In genomic region chr17:55391244-55391757, GRCh38 we compare ENCODE assay signal across 19 cellular contexts. TPM values are rescaled to one million over a fixed set of nuclear protein-coding genes. Genes with fewer than 3 reads are reported as not detected.
A peak's percentile ranks its signal among the peaks of the same experiment; 100 is the strongest.
DNase-seq lines count a peak whose midpoint lies in the region; ATAC-seq, FAIRE-seq and TF ChIP-seq lines count a peak whose summit lies in the region.
"Had no signal": no experiment of that assay in that cellular context is flagged by ENCODE, and none has a peak within 500 bp of the region (broad histone marks: within the 10 kb centered on the region; RNA-seq: fewer than 3 reads in every experiment).

No MANE protein-coding gene starts in this region.

- intact Hi-C loops in activated CD8-positive, alpha-beta T cell treated with anti-CD3 and anti-CD28 coated beads for 36 hours (cut with micrococcal nuclease), result no loop called here
- intact Hi-C loops in head of caudate nucleus (cut with DNase I), result no loop called here
- intact Hi-C loops in lower leg skin (cut with DNase I; ENCODE audit: low total_unique reads), result no loop called here
- intact Hi-C loops in prostate gland (cut with DNase I), result no loop called here

- WGBS in lower leg skin, 2 donors, result 85 to 98% methylated on average over 4 of the region's 4 CpGs
- WGBS in prostate gland, result 97% methylated on average over 4 of the region's 4 CpGs

- TF ChIP-seq POLR2A in lower leg skin (IDR thresholded peaks at IDR 0.05) (no peak), prostate gland (IDR thresholded peaks at IDR 0.05) (no peak)

- POLR2A ChIA-PET in activated CD8-positive, alpha-beta T cell treated with anti-CD3 and anti-CD28 coated beads, Interleukin-2, amount 10 ng/mL, durations not matched to agents 7 days and 5 days (lab: Charles Lee), result no interaction called here
- POLR2A ChIA-PET in activated CD8-positive, alpha-beta T cell treated with anti-CD3 and anti-CD28 coated beads for 36 hours (lab: Charles Lee), result no interaction called here

- ATAC-seq in activated CD8-positive, alpha-beta T cell treated with anti-CD3 and anti-CD28 coated beads, Interleukin-2, amount 10 ng/mL, durations not matched to agents 7 days and 5 days, result no peak
- no peak for ATAC-seq in activated CD8-positive, alpha-beta T cell treated with anti-CD3 and anti-CD28 coated beads for 36 hours
- ATAC-seq: PC-3 had no signal

- peak overlapping the region; percentile 67 for H3K27ac ChIP-seq in subcutaneous abdominal adipose tissue (ENCODE audit: low read depth, low read length)
- H3K27ac ChIP-seq in prostate gland, result no peak overlapping the region
- H3K27ac ChIP-seq: BLaER1 treated with 17β-estradiol and CSF1 and Interleukin-3, amounts not matched to agents 10 nM and 100 nM; SJSA1 had no signal

- peak; percentile 14 for FAIRE-seq in GM19239 (lab: Jason Lieb, UNC)

- TF ChIP-seq CTCF in activated CD8-positive, alpha-beta T cell treated with anti-CD3 and anti-CD28 coated beads for 36 hours (IDR thresholded peaks at IDR 0.05), result no peak
- TF ChIP-seq CTCF in lower leg skin (IDR thresholded peaks at IDR 0.05) (no peak), prostate gland (IDR thresholded peaks at IDR 0.05) (no peak)

- H3K36me3 ChIP-seq in subcutaneous abdominal adipose tissue (ENCODE audit: control insufficient read depth in 5 of 5, insufficient read depth in 5 of 5, low read length in 5 of 5), result peaks cover 13 to 31% (median 20%) of the 10 kb centered on the region in 5 donors
- H3K36me3 ChIP-seq in prostate gland, result no peaks in the 10 kb centered on the region

- no peaks in the 10 kb centered on the region for H3K4me1 Mint-ChIP-seq in activated CD8-positive, alpha-beta T cell treated with anti-CD3 and anti-CD28 coated beads, Interleukin-2, amount 10 ng/mL, durations not matched to agents 7 days and 5 days (ENCODE audit: low read depth)
- no peaks in the 10 kb centered on the region for H3K4me1 Mint-ChIP-seq in activated CD8-positive, alpha-beta T cell treated with anti-CD3 and anti-CD28 coated beads for 36 hours (ENCODE audit: low read depth)

- no peaks in the 10 kb centered on the region for H3K27me3 Mint-ChIP-seq in activated CD8-positive, alpha-beta T cell treated with anti-CD3 and anti-CD28 coated beads, Interleukin-2, amount 10 ng/mL, durations not matched to agents 7 days and 5 days (ENCODE audit: low read depth)
- H3K27me3 Mint-ChIP-seq in activated CD8-positive, alpha-beta T cell treated with anti-CD3 and anti-CD28 coated beads for 36 hours, result no peaks in the 10 kb centered on the region

- peaks cover 0 to 49% (median 26%) of the 10 kb centered on the region in 5 donors for H3K4me1 ChIP-seq in subcutaneous abdominal adipose tissue (ENCODE audit: control insufficient read depth in 5 of 5, insufficient read depth in 5 of 5, low read length in 5 of 5)
- H3K4me1 ChIP-seq in prostate gland (replicated peaks), result no peaks in the 10 kb centered on the region
- H3K4me1 ChIP-seq: HAP-1, SJSA1 had no signal

- H3K9me3 Mint-ChIP-seq in activated CD8-positive, alpha-beta T cell treated with anti-CD3 and anti-CD28 coated beads, Interleukin-2, amount 10 ng/mL, durations not matched to agents 7 days and 5 days (ENCODE audit: insufficient read depth), result no peaks in the 10 kb centered on the region
- no peaks in the 10 kb centered on the region for H3K9me3 Mint-ChIP-seq in activated CD8-positive, alpha-beta T cell treated with anti-CD3 and anti-CD28 coated beads for 36 hours

- no peak for DNase-seq in activated CD8-positive, alpha-beta T cell treated with anti-CD3 and anti-CD28 coated beads, Interleukin-2, amount 10 ng/mL, durations not matched to agents 7 days and 5 days
- no peak for DNase-seq in activated CD8-positive, alpha-beta T cell treated with anti-CD3 and anti-CD28 coated beads for 36 hours
- DNase-seq in GM19239 (ENCODE audit: insufficient read length, low spot score) (no peak), head of caudate nucleus (peak in 36 of 42 donors; percentile 6 to 74 (median 30)), RPMI8226 (no peak), lower leg skin (ENCODE audit: low spot score in 2 of 2) (no peak), prostate gland (ENCODE audit: low spot score) (no peak)
- DNase-seq: GF-D8; KBM-7; MV-4-11; NCI-H1417; NCI-H187 treated with DMSO at 0.1 percent for 48 hours; NCI-H526 treated with DMSO at 0.1 percent for 48 hours; NK-92 treated with Interleukin-12 subunit alpha and Interleukin-12 subunit beta, amount 100 ng/mL, for 24 hours; PC-3 had no signal

- no peak overlapping the region for H3K9ac ChIP-seq in subcutaneous abdominal adipose tissue (ENCODE audit: low read length in 5 of 5)
- H3K9ac ChIP-seq: BLaER1 treated with 17β-estradiol and CSF1 and Interleukin-3, amounts not matched to agents 10 nM and 100 nM had no signal

- H3K27ac Mint-ChIP-seq in activated CD8-positive, alpha-beta T cell treated with anti-CD3 and anti-CD28 coated beads, Interleukin-2, amount 10 ng/mL, durations not matched to agents 7 days and 5 days, result peak overlapping the region; percentile 1
- H3K27ac Mint-ChIP-seq in activated CD8-positive, alpha-beta T cell treated with anti-CD3 and anti-CD28 coated beads for 36 hours, result no peak overlapping the region

- H3K9me3 ChIP-seq in subcutaneous abdominal adipose tissue (ENCODE audit: control insufficient read depth in 5 of 5, low read length in 5 of 5) (no peaks in the 10 kb centered on the region), prostate gland (no peaks in the 10 kb centered on the region)
- H3K9me3 ChIP-seq: BLaER1 treated with 17β-estradiol and CSF1 and Interleukin-3, amounts not matched to agents 10 nM and 100 nM; HAP-1; SJSA1 had no signal

- CTCF ChIA-PET in activated CD8-positive, alpha-beta T cell treated with anti-CD3 and anti-CD28 coated beads, Interleukin-2, amount 10 ng/mL, durations not matched to agents 7 days and 5 days (lab: Charles Lee), result no interaction called here
- CTCF ChIA-PET in activated CD8-positive, alpha-beta T cell treated with anti-CD3 and anti-CD28 coated beads for 36 hours (lab: Charles Lee), result interaction anchor here (1.3 to 1.6 kb wide), 2 partner anchors 30 to 123 kb away, joined by 3 read pairs; no protein-coding TSS in a partner anchor

- H3K36me3 Mint-ChIP-seq in activated CD8-positive, alpha-beta T cell treated with anti-CD3 and anti-CD28 coated beads, Interleukin-2, amount 10 ng/mL, durations not matched to agents 7 days and 5 days (ENCODE audit: low read depth), result peaks cover 35% of the 10 kb centered on the region
- peaks cover 13% of the 10 kb centered on the region for H3K36me3 Mint-ChIP-seq in activated CD8-positive, alpha-beta T cell treated with anti-CD3 and anti-CD28 coated beads for 36 hours (ENCODE audit: low read depth)

- H3K4me3 Mint-ChIP-seq in activated CD8-positive, alpha-beta T cell treated with anti-CD3 and anti-CD28 coated beads, Interleukin-2, amount 10 ng/mL, durations not matched to agents 7 days and 5 days, result no peak overlapping the region
- H3K4me3 Mint-ChIP-seq in activated CD8-positive, alpha-beta T cell treated with anti-CD3 and anti-CD28 coated beads for 36 hours, result no peak overlapping the region

- H3K27me3 ChIP-seq in subcutaneous abdominal adipose tissue (ENCODE audit: control insufficient read depth in 5 of 5, insufficient read depth in 4 of 5, low read length in 5 of 5), result no peaks in the 10 kb centered on the region
- no peaks in the 10 kb centered on the region for H3K27me3 ChIP-seq in prostate gland (replicated peaks; ENCODE audit: insufficient read depth)
- H3K27me3 ChIP-seq: BLaER1 treated with 17β-estradiol and CSF1 and Interleukin-3, amounts not matched to agents 10 nM and 100 nM; SJSA1 had no signal

- H3K4me3 ChIP-seq in subcutaneous abdominal adipose tissue (ENCODE audit: low read depth in 1 of 5, low read length in 5 of 5), result no peak overlapping the region
- no peak overlapping the region for H3K4me3 ChIP-seq in lower leg skin (ENCODE audit: low read depth, poor library complexity, severe bottlenecking)
- no peak overlapping the region for H3K4me3 ChIP-seq in prostate gland
- H3K4me3 ChIP-seq: BLaER1 treated with 17β-estradiol and CSF1 and Interleukin-3, amounts not matched to agents 10 nM and 100 nM; HAP-1; SJSA1 had no signal

RNA-seq across cellular contexts. Expression of gene MMD, which starts 30.3 kb away (rescaled TPM):
- total RNA-seq in activated CD8-positive, alpha-beta T cell treated with anti-CD3 and anti-CD28 coated beads, Interleukin-2, amount 10 ng/mL, durations not matched to agents 7 days and 5 days, result 10 to 100 TPM; 39.4 to 41.3 TPM
- total RNA-seq in activated CD8-positive, alpha-beta T cell treated with anti-CD3 and anti-CD28 coated beads for 36 hours, result 10 to 100 TPM; 27.0 to 39.3 TPM
- total RNA-seq in lower leg skin, result 1 to 10 TPM; 3.2 to 9.7 (median 6.8) TPM
- total RNA-seq in prostate gland, result 10 to 100 TPM in 1 of 2 donors, 1 to 10 TPM in 1; 8.7 to 55.0 TPM

Comparison
In these comparisons a context has a peak if more than half of its experiments do, and no peak if none do; other contexts are left out.
1. DNase-seq: peak in head of caudate nucleus (36 of 42); none in activated CD8-positive, alpha-beta T cell treated with anti-CD3 and anti-CD28 coated beads, Interleukin-2, amount 10 ng/mL, durations not matched to agents 7 days and 5 days (single experiment), activated CD8-positive, alpha-beta T cell treated with anti-CD3 and anti-CD28 coated beads for 36 hours (single experiment), GM19239 (single experiment), RPMI8226 (single experiment), lower leg skin (0 of 2) and prostate gland (single experiment).